Comparison of ENCODE assay signal across 38 cellular contexts in the genomic region with DNA sequence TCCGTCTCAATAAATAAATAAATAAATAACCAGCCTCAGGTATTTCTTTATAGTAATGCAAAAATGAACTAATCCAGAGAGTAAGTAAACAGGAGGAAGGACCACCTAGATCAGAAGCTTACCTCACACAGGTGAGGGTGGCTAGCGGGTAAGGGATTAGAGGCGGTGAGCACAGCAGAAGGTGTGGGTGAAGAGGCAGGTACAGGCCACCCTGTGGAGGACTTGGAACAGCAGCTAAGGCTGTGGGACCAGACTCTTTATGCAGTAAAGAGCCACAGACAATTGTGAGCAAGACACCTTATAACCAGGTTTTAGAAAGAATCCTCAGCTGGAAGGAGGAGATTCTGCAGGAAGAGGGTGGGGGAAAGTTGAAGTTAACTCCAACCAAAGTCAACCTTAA. TPM values are rescaled to one million over a fixed set of nuclear protein-coding genes. Genes with fewer than 3 reads are reported as not detected.
DNase-seq lines count a peak whose midpoint lies in the region; ATAC-seq, FAIRE-seq and TF ChIP-seq lines count a peak whose summit lies in the region.
"Had no signal": no experiment of that assay in that cellular context is flagged by ENCODE, and none has a peak within 500 bp of the region (broad histone marks: within the 10 kb centered on the region; RNA-seq: fewer than 3 reads in every experiment).

No MANE protein-coding gene starts in this region.

- no peaks in the 10 kb centered on the region for H3K4me1 Mint-ChIP-seq in activated T-helper 17 cell treated with anti-CD3 and anti-CD28 coated beads, Interleukin-2, amount 50 U/mL, for 72 hours
- H3K4me1 Mint-ChIP-seq: activated CD4-positive, alpha-beta T cell treated with anti-CD3 and anti-CD28 coated beads, Interleukin-2, amount 10 ng/mL, durations not matched to agents 24 days and 14 days had no signal

- ATAC-seq in HepG2 (peak; percentile 76), right lobe of liver (no peak), HG03095 (IDR thresholded peaks at IDR 0.05; ENCODE audit: unreplicated experiment) (no peak)
- peak; percentile 29 for ATAC-seq in activated T-helper 17 cell treated with anti-CD3 and anti-CD28 coated beads, Interleukin-2, amount 50 U/mL, for 72 hours (replicated peaks)
- ATAC-seq: Panc1 had no signal

- in situ Hi-C loops in HepG2 (cut with HindIII; ENCODE audit: extremely low pct_ligation_motif_present, low pct_unique_long_range_greater_than_20kb): loop anchor here (5.0 to 10.0 kb wide), 4 partner anchors 70 to 417 kb away; no protein-coding TSS in a partner anchor

- DNase-seq in HepG2 (ENCODE audit: low spot score) (no peak), right lobe of liver (no peak), iPS-NIHi7 (ENCODE audit: extremely low spot score) (peak; percentile 33), DMS153 treated with DMSO at 0.1 percent for 48 hours (lab: John Stamatoyannopoulos, UW; ENCODE audit: unreplicated experiment) (no peak), LoVo (ENCODE audit: low spot score) (no peak), NCI-H2171 treated with DMSO at 0.1 percent for 48 hours (lab: John Stamatoyannopoulos, UW) (no peak)
- DNase-seq: activated CD4-positive, alpha-beta T cell treated with anti-CD3 and anti-CD28 coated beads, Interleukin-2, amount 10 ng/mL, durations not matched to agents 24 days and 14 days; activated CD8-positive, alpha-beta memory T cell treated with anti-CD3 and anti-CD28 coated beads for 24 hours; activated T-cell treated with anti-CD3 and anti-CD28 coated beads for 4 hours; AML-193; amygdala; CD4-positive, alpha-beta T cell; dorsolateral prefrontal cortex; HCEC 1CT; hypothalamus; NCI-H1092 treated with DMSO at 0.1 percent for 48 hours; NCI-H1694 treated with DMSO at 0.1 percent for 48 hours; NCI-H2171; NCI-H524 treated with DMSO at 0.1 percent for 48 hours; ovary; retina; SHP77 treated with DMSO at 0.1 percent for 48 hours; small intestine; stimulated activated naive CD4-positive, alpha-beta T cell treated with Interleukin-2 at 50 U/mL for 16 hours had no signal

- H2AFZ ChIP-seq in HepG2 (ENCODE audit: low read length): no peak overlapping the region

- no peak for TF ChIP-seq EP300 in HepG2 (IDR thresholded peaks at IDR 0.05; ENCODE audit: low read depth in 2 of 2, low read length in 2 of 2)
- TF ChIP-seq EP300 in HepG2 (CRISPR knock-in tag; IDR thresholded peaks at IDR 0.05; ENCODE audit: borderline replicate concordance): no peak

- no peaks in the 10 kb centered on the region for H3K36me3 ChIP-seq in HepG2 (replicated peaks in 1 of 2; ENCODE audit: control insufficient read depth in 1 of 2, insufficient read depth in 2 of 2, low read length in 2 of 2)
- no peaks in the 10 kb centered on the region for H3K36me3 ChIP-seq in right lobe of liver
- H3K36me3 ChIP-seq: breast epithelium, ovary had no signal

- FAIRE-seq in HepG2 (lab: Jason Lieb, UNC): no peak
- FAIRE-seq: endothelial cell of umbilical vein, GM12892, small intestine had no signal

- H3K9ac ChIP-seq in HepG2 (ENCODE audit: insufficient read depth, low read depth, low read length): no peak overlapping the region

- H3K9me3 Mint-ChIP-seq in activated T-helper 17 cell treated with anti-CD3 and anti-CD28 coated beads, Interleukin-2, amount 50 U/mL, for 72 hours: no peaks in the 10 kb centered on the region
- H3K9me3 Mint-ChIP-seq: activated CD4-positive, alpha-beta T cell treated with anti-CD3 and anti-CD28 coated beads, Interleukin-2, amount 10 ng/mL, durations not matched to agents 24 days and 14 days; activated naive CD4-positive, alpha-beta T cell treated with anti-CD3 and anti-CD28 coated beads, Interleukin-2, amount 50 U/mL, for 24 hours; CD4-positive, alpha-beta T cell; IgD-negative memory B cell; memory B cell; T-helper 2 cell treated with Interferon-gamma antibody and Interleukin-4, amounts not matched to agents 5 μg/mL and 100 μg/mL, for 36 hours had no signal

- no peak for TF ChIP-seq RAD21 in HepG2 (CRISPR knock-in tag; IDR thresholded peaks at IDR 0.05)

- no peaks in the 10 kb centered on the region for H4K20me1 ChIP-seq in HepG2 (ENCODE audit: insufficient read depth, low read length)

- H3K27me3 Mint-ChIP-seq in activated T-helper 17 cell treated with anti-CD3 and anti-CD28 coated beads, Interleukin-2, amount 50 U/mL, for 72 hours: peaks cover 14% of the 10 kb centered on the region

- no TSS peak for BruUV-seq in HepG2 (replicated peaks; lab: Mats Ljungman, UMichigan)

- H3K4me3 ChIP-seq in HepG2 (replicated peaks in 1 of 3; ENCODE audit: insufficient read depth in 1 of 3, low read depth in 2 of 3, low read length in 3 of 3) (no peak overlapping the region), right lobe of liver (no peak overlapping the region)
- H3K4me3 ChIP-seq: breast epithelium, dorsolateral prefrontal cortex, ovary had no signal

- H3K4me3 Mint-ChIP-seq in activated T-helper 17 cell treated with anti-CD3 and anti-CD28 coated beads, Interleukin-2, amount 50 U/mL, for 72 hours: no peak overlapping the region
- H3K4me3 Mint-ChIP-seq: activated CD4-positive, alpha-beta T cell treated with anti-CD3 and anti-CD28 coated beads, Interleukin-2, amount 10 ng/mL, durations not matched to agents 24 days and 14 days; activated naive CD4-positive, alpha-beta T cell treated with anti-CD3 and anti-CD28 coated beads, Interleukin-2, amount 50 U/mL, for 24 hours; CD4-positive, alpha-beta T cell; IgD-negative memory B cell; memory B cell; T-helper 2 cell treated with Interferon-gamma antibody and Interleukin-4, amounts not matched to agents 5 μg/mL and 100 μg/mL, for 36 hours had no signal

- CTCF ChIA-PET in HepG2 (lab: Yijun Ruan, JAX; ENCODE audit: low intra/inter-chr PET ratio, low total read pairs): interaction anchor here (1.5 kb wide), 1 partner anchor 69 kb away, joined by 4 read pairs; no protein-coding TSS in a partner anchor

- TF ChIP-seq CTCF in HepG2 (CRISPR knock-in tag; IDR thresholded peaks at IDR 0.05) (peak; percentile 18; the same call in 1 of the 2 replicates), right lobe of liver (IDR thresholded peaks at IDR 0.05) (no peak)

- H3K27ac Mint-ChIP-seq in activated T-helper 17 cell treated with anti-CD3 and anti-CD28 coated beads, Interleukin-2, amount 50 U/mL, for 72 hours: no peak overlapping the region
- H3K27ac Mint-ChIP-seq: activated CD4-positive, alpha-beta T cell treated with anti-CD3 and anti-CD28 coated beads, Interleukin-2, amount 10 ng/mL, durations not matched to agents 24 days and 14 days; activated naive CD4-positive, alpha-beta T cell treated with anti-CD3 and anti-CD28 coated beads, Interleukin-2, amount 50 U/mL, for 24 hours; CD4-positive, alpha-beta T cell; IgD-negative memory B cell; memory B cell; T-helper 2 cell treated with Interferon-gamma antibody and Interleukin-4, amounts not matched to agents 5 μg/mL and 100 μg/mL, for 36 hours had no signal

- H3K27ac ChIP-seq in HepG2 (ENCODE audit: extremely low read length, insufficient read depth, low read length) (no peak overlapping the region), right lobe of liver (no peak overlapping the region)
- H3K27ac ChIP-seq: breast epithelium, dorsolateral prefrontal cortex, ovary had no signal

- no peaks in the 10 kb centered on the region for H3K9me3 ChIP-seq in HepG2 (ENCODE audit: low read length)
- H3K9me3 ChIP-seq in right lobe of liver: no peaks in the 10 kb centered on the region
- H3K9me3 ChIP-seq: breast epithelium, ovary had no signal

- intact Hi-C loops in HepG2 (cut with micrococcal nuclease; ENCODE audit: unreplicated experiment) (loop anchor here (2.0 to 10.0 kb wide), 4 partner anchors 35 to 417 kb away; a partner anchor contains a TSS), right lobe of liver (cut with DNase I) (no loop called here)

- 66% methylated on average over 3 of the region's 3 CpGs for WGBS in HepG2 (ENCODE audit: low lambda C conversion rate)
- 86% methylated on average over 3 of the region's 3 CpGs for WGBS in right lobe of liver (ENCODE audit: insufficient coverage, low coverage, low lambda C conversion rate, missing lambda C conversion rate)

- H3K27me3 ChIP-seq in HepG2 (ENCODE audit: control insufficient read depth in 1 of 2, insufficient read depth in 2 of 2, low read length in 2 of 2) (no peaks in the 10 kb centered on the region), right lobe of liver (no peaks in the 10 kb centered on the region)
- H3K27me3 ChIP-seq: breast epithelium, ovary had no signal

- H3K79me2 ChIP-seq in HepG2 (ENCODE audit: insufficient read depth, low read length): no peaks in the 10 kb centered on the region

- no peak overlapping the region for H3K4me2 ChIP-seq in HepG2 (ENCODE audit: low read depth, low read length)

- H3K4me1 ChIP-seq in HepG2 (ENCODE audit: insufficient read depth, low read length) (peaks cover 47% of the 10 kb centered on the region), right lobe of liver (peaks cover 0 to 24% (median 8%) of the 10 kb centered on the region in 4 donors)
- H3K4me1 ChIP-seq: breast epithelium had no signal

- H3K36me3 Mint-ChIP-seq in activated T-helper 17 cell treated with anti-CD3 and anti-CD28 coated beads, Interleukin-2, amount 50 U/mL, for 72 hours (ENCODE audit: low read depth): no peaks in the 10 kb centered on the region
- H3K36me3 Mint-ChIP-seq: activated naive CD4-positive, alpha-beta T cell treated with anti-CD3 and anti-CD28 coated beads, Interleukin-2, amount 50 U/mL, for 24 hours; IgD-negative memory B cell; memory B cell had no signal

- POLR2A ChIA-PET in HepG2 (lab: Yijun Ruan, JAX): no interaction called here

- TF ChIP-seq POLR2A in HepG2 (IDR thresholded peaks at IDR 0.05; ENCODE audit: insufficient read depth in 1 of 2, low read depth in 2 of 2, low read length in 2 of 2) (no peak), right lobe of liver (IDR thresholded peaks at IDR 0.05) (no peak)

RNA-seq across cellular contexts. Expression of a gene that starts 34.2 kb away (rescaled TPM):
- 42.2 and 91.3 TPM in 2 replicates for total RNA-seq in HepG2 (2016; rRNA removed; fragmentation: Illumina TruSeq; extraction: Trizol)
- 32.4 and 39.4 TPM in 2 replicates for total RNA-seq in HepG2 (2016; cell fraction: cytosol; rRNA removed; fragmentation: Illumina TruSeq; extraction: Trizol; ENCODE audit: low read depth)
- 43.7 and 93.2 TPM in 2 replicates for total RNA-seq in HepG2 (2016; cell fraction: insoluble cytoplasmic fraction; rRNA removed; fragmentation: Illumina TruSeq; extraction: Trizol)
- 21.6 and 22.8 TPM in 2 replicates for total RNA-seq in HepG2 (2016; cell fraction: membrane; rRNA removed; fragmentation: Illumina TruSeq; extraction: Trizol)
- 86.3 and 86.4 TPM in 2 replicates for total RNA-seq in HepG2 (2016; cell fraction: nucleus; rRNA removed; fragmentation: Illumina TruSeq; extraction: Trizol)
- 496 and 510 TPM in 2 replicates for polyA plus RNA-seq in HepG2 (2011; rRNA removed)
- polyA plus RNA-seq in HepG2 (2011; cell fraction: cytosol; rRNA removed): 553 and 814 TPM in 2 replicates
- 104 and 171 TPM in 2 replicates for polyA plus RNA-seq in HepG2 (2011; cell fraction: nucleus; rRNA removed)
- 275 and 517 TPM in 2 replicates for polyA plus RNA-seq in HepG2 (2012)
- 43.9 and 49.7 TPM in 2 replicates for polyA plus RNA-seq in HepG2 (2016; cell fraction: cytosol; fragmentation: Illumina TruSeq; extraction: Trizol; ENCODE audit: low read depth)
- polyA plus RNA-seq in HepG2 (2016; cell fraction: insoluble cytoplasmic fraction; fragmentation: Illumina TruSeq; extraction: Trizol; ENCODE audit: low read depth): 60.6 and 70.2 TPM in 2 replicates
- 22.7 and 27.7 TPM in 2 replicates for polyA plus RNA-seq in HepG2 (2016; cell fraction: membrane; fragmentation: Illumina TruSeq; extraction: Trizol; ENCODE audit: low read depth)
- polyA plus RNA-seq in HepG2 (2016; cell fraction: nucleus; fragmentation: Illumina TruSeq; extraction: Trizol; ENCODE audit: insufficient read depth, low read depth): 195 and 215 TPM in 2 replicates
- 563 TPM in 1 of 2 replicates, not detected in the other for polyA minus RNA-seq in HepG2 (2011; rRNA and poly(A)+ RNA removed; ENCODE audit: low replicate concordance)
- polyA minus RNA-seq in HepG2 (2011; cell fraction: cytosol; rRNA and poly(A)+ RNA removed): 185 and 329 TPM in 2 replicates
- 160 and 198 TPM in 2 replicates for polyA minus RNA-seq in HepG2 (2011; cell fraction: nucleus; rRNA and poly(A)+ RNA removed)
- 1,000 to 10,000 TPM; 1,281 to 4,774 (median 2,625) TPM for total RNA-seq in right lobe of liver
- not detected for total RNA-seq in activated T-helper 17 cell treated with anti-CD3 and anti-CD28 coated beads, Interleukin-2, amount 50 U/mL, for 72 hours
- total RNA-seq: A673; activated CD4-positive, alpha-beta T cell treated with anti-CD3 and anti-CD28 coated beads, Interleukin-2, amount 10 ng/mL, durations not matched to agents 24 days and 14 days; breast epithelium; CD4-positive, alpha-beta T cell; chondrocyte; endothelial cell of umbilical vein; glomerular endothelial cell had no signal
- polyA plus RNA-seq: endothelial cell of umbilical vein, IgD-negative memory B cell, neural cell, ovary had no signal

RNA-seq across cellular contexts. Expression of a gene that starts 59.5 kb away (rescaled TPM):
- total RNA-seq in HepG2 (2016; rRNA removed; fragmentation: Illumina TruSeq; extraction: Trizol) (23.3 and 24.4 TPM in 2 replicates), right lobe of liver (10 to 100 TPM in 5 of 6 experiments, 1 to 10 TPM in 1; 9.8 to 27.0 (median 16.4) TPM)
- total RNA-seq in HepG2 (2016; cell fraction: cytosol; rRNA removed; fragmentation: Illumina TruSeq; extraction: Trizol; ENCODE audit: low read depth): 2.1 TPM in 2 replicates
- 21.9 TPM in 2 replicates for total RNA-seq in HepG2 (2016; cell fraction: insoluble cytoplasmic fraction; rRNA removed; fragmentation: Illumina TruSeq; extraction: Trizol)
- 7.9 and 9.7 TPM in 2 replicates for total RNA-seq in HepG2 (2016; cell fraction: membrane; rRNA removed; fragmentation: Illumina TruSeq; extraction: Trizol)
- total RNA-seq in HepG2 (2016; cell fraction: nucleus; rRNA removed; fragmentation: Illumina TruSeq; extraction: Trizol): 39.4 and 49.1 TPM in 2 replicates
- polyA plus RNA-seq in HepG2 (2011; rRNA removed): 66.7 and 68.7 TPM in 2 replicates
- polyA plus RNA-seq in HepG2 (2011; cell fraction: cytosol; rRNA removed): 41.8 and 63.9 TPM in 2 replicates
- polyA plus RNA-seq in HepG2 (2011; cell fraction: nucleus; rRNA removed): 13.3 and 19.3 TPM in 2 replicates
- polyA plus RNA-seq in HepG2 (2012): 64.4 and 66.0 TPM in 2 replicates
- 0.94 and 1.2 TPM in 2 replicates for polyA plus RNA-seq in HepG2 (2016; cell fraction: cytosol; fragmentation: Illumina TruSeq; extraction: Trizol; ENCODE audit: low read depth)
- 19.4 and 19.6 TPM in 2 replicates for polyA plus RNA-seq in HepG2 (2016; cell fraction: insoluble cytoplasmic fraction; fragmentation: Illumina TruSeq; extraction: Trizol; ENCODE audit: low read depth)
- 2.8 and 3.7 TPM in 2 replicates for polyA plus RNA-seq in HepG2 (2016; cell fraction: membrane; fragmentation: Illumina TruSeq; extraction: Trizol; ENCODE audit: low read depth)
- polyA plus RNA-seq in HepG2 (2016; cell fraction: nucleus; fragmentation: Illumina TruSeq; extraction: Trizol; ENCODE audit: insufficient read depth, low read depth): 36.8 and 38.2 TPM in 2 replicates
- polyA minus RNA-seq in HepG2 (2011; rRNA and poly(A)+ RNA removed; ENCODE audit: low replicate concordance): 50.3 and 58.4 TPM in 2 replicates
- polyA minus RNA-seq in HepG2 (2011; cell fraction: cytosol; rRNA and poly(A)+ RNA removed): 60.3 and 74.6 TPM in 2 replicates
- polyA minus RNA-seq in HepG2 (2011; cell fraction: nucleus; rRNA and poly(A)+ RNA removed): 28.8 and 46.7 TPM in 2 replicates
- under 1 TPM; 0.09 to 0.11 TPM for total RNA-seq in activated T-helper 17 cell treated with anti-CD3 and anti-CD28 coated beads, Interleukin-2, amount 50 U/mL, for 72 hours
- total RNA-seq: A673 had no signal
- polyA plus RNA-seq: IgD-negative memory B cell had no signal

Comparison
In these comparisons a context has a peak if more than half of its experiments do, and no peak if none do; other contexts are left out.
1. ATAC-seq: peak in HepG2 (single experiment) and activated T-helper 17 cell treated with anti-CD3 and anti-CD28 coated beads, Interleukin-2, amount 50 U/mL, for 72 hours (single experiment); none in right lobe of liver (0 of 4) and HG03095 (single experiment).
2. RNA of a gene that starts 34.2 kb away (total RNA-seq): 1,281 to 4,774 TPM in right lobe of liver and 21.6 to 93.2 TPM in HepG2; not detected in activated T-helper 17 cell treated with anti-CD3 and anti-CD28 coated beads, Interleukin-2, amount 50 U/mL, for 72 hours; every median in the first group is over 10 times any median in the second.